Comparison of ENCODE assay signal across 16 cellular contexts in the genomic region with DNA sequence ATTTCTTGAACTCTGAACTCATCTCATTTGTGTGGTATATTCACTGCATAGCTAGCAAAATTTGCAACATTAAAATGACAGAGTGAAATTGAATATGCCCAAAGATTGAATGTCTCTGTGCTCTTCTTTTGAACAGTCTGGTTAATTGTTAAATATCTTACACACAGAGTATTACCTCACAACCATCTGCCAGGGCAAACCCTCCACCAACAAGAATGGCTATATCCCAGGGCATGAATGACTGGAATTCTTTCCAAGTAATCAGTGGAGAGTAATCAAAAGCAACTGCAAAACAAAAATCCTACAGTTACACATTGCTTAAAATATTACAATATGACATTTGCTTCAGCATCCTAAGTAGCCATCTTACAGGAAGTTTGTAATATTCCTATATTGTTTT.
"Had no signal": no experiment of that assay in that cellular context is flagged by ENCODE, and none has a peak within 500 bp of the region (broad histone marks: within the 10 kb centered on the region; RNA-seq: fewer than 3 reads in every experiment).

No MANE protein-coding gene starts in this region.

- DNase-seq: activated CD4-positive, alpha-beta T cell treated with anti-CD3 and anti-CD28 coated beads, Interleukin-2, amount 50 U/mL, for 1 hour; activated CD4-positive, CD25-positive, alpha-beta regulatory T cell treated with anti-CD3 and anti-CD28 coated beads, Interleukin-2, amount 50 U/mL, for 72 hours; activated gamma-delta T cell treated with Interleukin-2 at 50 U/mL for 16 hours; activated T-cell treated with anti-CD3 and anti-CD28 coated beads, Interleukin-2, amount 50 U/mL, for 1 hour; aorta; effector memory CD4-positive, alpha-beta T cell; left lung; naive thymus-derived CD4-positive, alpha-beta T cell; occipital lobe; sigmoid colon; stimulated activated CD4-positive, alpha-beta T cell treated with anti-CD3 and anti-CD28 coated beads, Interleukin-4, amount 100 ng/mL, for 1 hour; stimulated activated naive CD4-positive, alpha-beta T cell; testis; trophoblast cell; uterus; WERI-Rb-1 had no signal

- ATAC-seq: left lung; naive thymus-derived CD4-positive, alpha-beta T cell had no signal
